Comparison of ENCODE assay signal across 9 cellular contexts in the genomic region with DNA sequence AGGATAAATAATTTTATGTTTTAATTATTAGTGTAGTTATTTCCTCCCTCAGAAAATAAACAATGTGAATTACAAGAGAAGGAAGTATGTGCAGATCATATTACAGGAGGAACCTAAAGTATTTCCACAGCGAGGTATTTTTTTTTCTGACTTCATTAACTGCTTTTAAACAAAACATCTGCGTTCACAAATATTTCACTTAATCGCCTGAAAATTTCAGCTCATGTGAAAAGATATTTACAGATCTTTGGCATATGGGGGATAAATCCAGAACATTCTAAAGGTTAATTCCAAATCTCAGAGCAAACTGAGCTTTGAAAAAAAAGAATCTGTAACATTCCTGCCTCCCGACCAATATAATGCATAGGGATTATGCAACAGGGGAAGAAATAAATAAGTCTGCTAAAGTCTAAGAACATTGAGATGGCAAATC. TPM values are rescaled to one million over a fixed set of nuclear protein-coding genes. Genes with fewer than 3 reads are reported as not detected.
DNase-seq lines count a peak whose midpoint lies in the region; ATAC-seq lines count a peak whose summit lies in the region.
"Had no signal": no experiment of that assay in that cellular context is flagged by ENCODE, and none has a peak within 500 bp of the region (broad histone marks: within the 10 kb centered on the region; RNA-seq: fewer than 3 reads in every experiment).

No MANE protein-coding gene starts in this region.

- H3K79me2 ChIP-seq in GM23248 (ENCODE audit: insufficient read depth): peaks cover 91% of the 10 kb centered on the region

- intact Hi-C loops in right cardiac atrium (cut with DNase I): no loop called here
- intact Hi-C loops in sciatic nerve (cut with DNase I): no loop called here

- H3F3A ChIP-seq in GM23248 (ENCODE audit: insufficient read depth): peaks cover 22% of the 10 kb centered on the region

- DNase-seq in GM23248 (peak; percentile 64), adipocyte (ENCODE audit: low read depth) (peak; percentile 69), right cardiac atrium (no peak), sciatic nerve (ENCODE audit: low spot score) (no peak)
- no peak for DNase-seq in activated CD4-positive, alpha-beta T cell treated with anti-CD3 and anti-CD28 coated beads, Interleukin-2, amount 10 ng/mL, durations not matched to agents 7 days and 5 days
- DNase-seq: MV-4-11 had no signal

- H3K9me3 ChIP-seq in GM23248 (ENCODE audit: low read depth) (no peaks in the 10 kb centered on the region), adipocyte (ENCODE audit: control insufficient read depth, low read length) (no peaks in the 10 kb centered on the region), right cardiac atrium (ENCODE audit: control insufficient read depth, low read length) (no peaks in the 10 kb centered on the region)

- no peaks in the 10 kb centered on the region for H3K27me3 Mint-ChIP-seq in activated CD4-positive, alpha-beta T cell treated with anti-CD3 and anti-CD28 coated beads, Interleukin-2, amount 10 ng/mL, durations not matched to agents 7 days and 5 days

- H3K4me2 ChIP-seq in GM23248 (ENCODE audit: unreplicated experiment): peak overlapping the region; percentile 71

- peaks cover 36% of the 10 kb centered on the region for H3K4me1 ChIP-seq in GM23248 (ENCODE audit: insufficient read depth)
- peaks cover 49% of the 10 kb centered on the region for H3K4me1 ChIP-seq in adipocyte (ENCODE audit: control insufficient read depth, insufficient read depth, low read length)
- H3K4me1 ChIP-seq in right cardiac atrium (ENCODE audit: control insufficient read depth, insufficient read depth, low read length): peaks cover 1% of the 10 kb centered on the region

- H3K27ac ChIP-seq in GM23248 (peak overlapping the region; percentile 58), right cardiac atrium (ENCODE audit: low read length) (peak overlapping the region; percentile 83)

- H3K9me2 ChIP-seq in GM23248 (ENCODE audit: insufficient read depth): no peaks in the 10 kb centered on the region

- ATAC-seq in right cardiac atrium (no peak), sciatic nerve (peak; percentile 8), HG03045 (IDR thresholded peaks at IDR 0.05; ENCODE audit: unreplicated experiment) (no peak), HG03039 (IDR thresholded peaks at IDR 0.05; ENCODE audit: unreplicated experiment) (no peak), HG03521 (IDR thresholded peaks at IDR 0.05; ENCODE audit: unreplicated experiment) (no peak)

- H3K27ac Mint-ChIP-seq in activated CD4-positive, alpha-beta T cell treated with anti-CD3 and anti-CD28 coated beads, Interleukin-2, amount 10 ng/mL, durations not matched to agents 7 days and 5 days: no peak overlapping the region

- H3K4me3 ChIP-seq in GM23248 (peak overlapping the region; percentile 48), adipocyte (ENCODE audit: low read length) (peak overlapping the region; percentile 40), right cardiac atrium (ENCODE audit: low read length) (peak overlapping the region; percentile 64)

- POLR2A ChIA-PET in activated CD4-positive, alpha-beta T cell treated with anti-CD3 and anti-CD28 coated beads, Interleukin-2, amount 10 ng/mL, durations not matched to agents 7 days and 5 days (lab: Charles Lee): no interaction called here

- CTCF ChIA-PET in activated CD4-positive, alpha-beta T cell treated with anti-CD3 and anti-CD28 coated beads, Interleukin-2, amount 10 ng/mL, durations not matched to agents 7 days and 5 days (lab: Charles Lee): interaction anchor here (0.8 kb wide), 1 partner anchor 69 kb away, joined by 3 read pairs; no protein-coding TSS in a partner anchor

- H3K36me3 ChIP-seq in GM23248 (ENCODE audit: low read depth): peaks cover 15% of the 10 kb centered on the region
- H3K36me3 ChIP-seq in adipocyte (ENCODE audit: control insufficient read depth, insufficient read depth, low read length, severe bottlenecking): peaks cover 26% of the 10 kb centered on the region

- H3K4me3 Mint-ChIP-seq in activated CD4-positive, alpha-beta T cell treated with anti-CD3 and anti-CD28 coated beads, Interleukin-2, amount 10 ng/mL, durations not matched to agents 7 days and 5 days: no peak overlapping the region

- 5 to 15% methylated on average over 4 of the region's 4 CpGs for WGBS in GM23248 (ENCODE audit: low coverage in 1 of 2, low lambda C conversion rate in 2 of 2, missing lambda C conversion rate in 2 of 2), 2 experiments
- WGBS in right cardiac atrium: 21% methylated on average over 4 of the region's 4 CpGs

- H3K27me3 ChIP-seq in GM23248 (replicated peaks; ENCODE audit: insufficient read depth): no peaks in the 10 kb centered on the region
- H3K27me3 ChIP-seq in adipocyte (replicated peaks; ENCODE audit: control insufficient read depth, insufficient read depth, low read length): no peaks in the 10 kb centered on the region
- no peaks in the 10 kb centered on the region for H3K27me3 ChIP-seq in right cardiac atrium (ENCODE audit: control insufficient read depth, insufficient read depth)

- H4K20me1 ChIP-seq in GM23248 (ENCODE audit: insufficient read depth): no peaks in the 10 kb centered on the region

- H3K36me3 Mint-ChIP-seq in activated CD4-positive, alpha-beta T cell treated with anti-CD3 and anti-CD28 coated beads, Interleukin-2, amount 10 ng/mL, durations not matched to agents 7 days and 5 days (ENCODE audit: low read depth): peaks cover 23% of the 10 kb centered on the region

- H3K9me3 Mint-ChIP-seq in activated CD4-positive, alpha-beta T cell treated with anti-CD3 and anti-CD28 coated beads, Interleukin-2, amount 10 ng/mL, durations not matched to agents 7 days and 5 days: no peaks in the 10 kb centered on the region

- H2AFZ ChIP-seq in GM23248: peak overlapping the region; percentile 11

- peaks cover 4% of the 10 kb centered on the region for H3K4me1 Mint-ChIP-seq in activated CD4-positive, alpha-beta T cell treated with anti-CD3 and anti-CD28 coated beads, Interleukin-2, amount 10 ng/mL, durations not matched to agents 7 days and 5 days

- in situ Hi-C loops in GM23248 (cut with MboI): no loop called here

- H3K9ac ChIP-seq in GM23248 (peak overlapping the region; percentile 44), adipocyte (ENCODE audit: low read length) (peak overlapping the region; percentile 70)

RNA-seq across cellular contexts. Expression of gene NT5C2, which starts 39.3 kb away (rescaled TPM):
- 69.0 and 99.7 TPM in 2 replicates for total RNA-seq in GM23248 (2014; rRNA removed; shearing (Covaris generic))
- polyA plus RNA-seq in GM23248 (2016; fragmentation: Nextera tagmentation; extraction: Ambion mirVana) (52.6 and 58.2 TPM in 2 replicates), right cardiac atrium (23.3 TPM)
- total RNA-seq in right cardiac atrium (10 to 100 TPM; 34.7 to 46.1 (median 39.4) TPM), sciatic nerve (89.9 TPM)
- 10 to 100 TPM; 66.1 to 80.2 TPM for total RNA-seq in activated CD4-positive, alpha-beta T cell treated with anti-CD3 and anti-CD28 coated beads, Interleukin-2, amount 10 ng/mL, durations not matched to agents 7 days and 5 days

Comparison
In these comparisons a context has a peak if more than half of its experiments do, and no peak if none do; other contexts are left out.
1. DNase-seq: peak in GM23248 (single experiment) and adipocyte (single experiment); none in right cardiac atrium (0 of 3), sciatic nerve (single experiment) and activated CD4-positive, alpha-beta T cell treated with anti-CD3 and anti-CD28 coated beads, Interleukin-2, amount 10 ng/mL, durations not matched to agents 7 days and 5 days (single experiment).
2. Peak in every context shown above with its lines, with median percentiles within 50 percentile points of each other: H3K4me3 ChIP-seq.